8 cellular contexts compared by ENCODE assay signal in genomic region chr3:128482857-128483656, GRCh38. TPM values are rescaled to one million over a fixed set of nuclear protein-coding genes. Genes with fewer than 3 reads are reported as not detected.
DNase-seq lines count a peak whose midpoint lies in the region; ATAC-seq and TF ChIP-seq lines count a peak whose summit lies in the region.

No MANE protein-coding gene starts in this region.

- in situ Hi-C loops in transverse colon (cut with MboI; ENCODE audit: low pct_ligation_motif_present in 1 of 4, low pct_unique_long_range_greater_than_20kb in 1 of 4, low sequenced_read_pairs in 3 of 4) = loop anchor here in 2 of 4 donors (25.0 kb wide), 2 partner anchors 321 to 396 kb away; partner anchors contain the start of gene EEFSEC (in 1 of the 2)

- H3K4me1 ChIP-seq in adipocyte (ENCODE audit: control insufficient read depth, insufficient read depth, low read length) = peaks cover 24% of the 10 kb centered on the region
- peaks cover 9 to 22% (median 19%) of the 10 kb centered on the region in 4 donors for H3K4me1 ChIP-seq in transverse colon
- no peaks in the 10 kb centered on the region for H3K4me1 ChIP-seq in Karpas-422 (ENCODE audit: low read length)

- intact Hi-C loops in transverse colon (cut with DNase I; ENCODE audit: low total_unique reads) = no loop called here

- H3K27ac Mint-ChIP-seq in T-helper 1 cell treated with Interleukin-12 subunit alpha and Interleukin-12 subunit beta and Interleukin-4 antibody, amounts not matched to agents 30 μg/mL and 1 μg/mL, for 36 hours = peak overlapping the region; percentile 5

- peak overlapping the region; percentile 7 for H3K4me3 Mint-ChIP-seq in T-helper 1 cell treated with Interleukin-12 subunit alpha and Interleukin-12 subunit beta and Interleukin-4 antibody, amounts not matched to agents 30 μg/mL and 1 μg/mL, for 36 hours

- H3K9me2 ChIP-seq in Karpas-422 (replicated peaks; ENCODE audit: insufficient read depth, low read length) = no peaks in the 10 kb centered on the region

- DNase-seq in T-helper 1 cell (no peak), adipocyte (ENCODE audit: low read depth) (peak; percentile 93), inferior parietal cortex (ENCODE audit: extremely low spot score) (peak; percentile 11), transverse colon (no peak), Karpas-422 (no peak), NCI-H187 (lab: John Stamatoyannopoulos, UW) (no peak)

- H3K36me3 ChIP-seq in adipocyte (ENCODE audit: control insufficient read depth, insufficient read depth, low read length, severe bottlenecking) (no peaks in the 10 kb centered on the region), transverse colon (no peaks in the 10 kb centered on the region), Karpas-422 (ENCODE audit: insufficient read depth, low read length) (no peaks in the 10 kb centered on the region)

- H3K9ac ChIP-seq in adipocyte (ENCODE audit: low read length) = no peak overlapping the region
- H3K9ac ChIP-seq in Karpas-422 (ENCODE audit: low read length) = no peak overlapping the region

- no peaks in the 10 kb centered on the region for H3K79me2 ChIP-seq in Karpas-422 (ENCODE audit: low read length)

- no peak for TF ChIP-seq EP300 in transverse colon (IDR thresholded peaks at IDR 0.05; ENCODE audit: low read depth)

- H3K4me3 ChIP-seq in adipocyte (ENCODE audit: low read length) = peak overlapping the region; percentile 44
- no peak overlapping the region for H3K4me3 ChIP-seq in transverse colon
- H3K4me3 ChIP-seq in Karpas-422 (ENCODE audit: low read length) = no peak overlapping the region

- no peak overlapping the region for H3K4me2 ChIP-seq in Karpas-422 (ENCODE audit: low read depth, low read length, poor library complexity, severe bottlenecking)

- no peak overlapping the region for H2AFZ ChIP-seq in Karpas-422 (ENCODE audit: low read length)

- no peak for TF ChIP-seq CTCF in transverse colon (IDR thresholded peaks at IDR 0.05)

- no peak for TF ChIP-seq POLR2A in transverse colon (IDR thresholded peaks at IDR 0.05)

- H3K9me3 Mint-ChIP-seq in T-helper 1 cell treated with Interleukin-12 subunit alpha and Interleukin-12 subunit beta and Interleukin-4 antibody, amounts not matched to agents 30 μg/mL and 1 μg/mL, for 36 hours = no peaks in the 10 kb centered on the region

- no peak for ATAC-seq in HG03280 (IDR thresholded peaks at IDR 0.05; ENCODE audit: unreplicated experiment)

- peaks cover 13% of the 10 kb centered on the region for H3K4me1 Mint-ChIP-seq in T-helper 1 cell treated with Interleukin-12 subunit alpha and Interleukin-12 subunit beta and Interleukin-4 antibody, amounts not matched to agents 30 μg/mL and 1 μg/mL, for 36 hours (ENCODE audit: low read depth)

- peak overlapping the region in 3 of 4 donors; percentile 10 to 48 (median 13) for H3K27ac ChIP-seq in transverse colon
- H3K27ac ChIP-seq in Karpas-422 (ENCODE audit: low read length) = no peak overlapping the region

- H3K27me3 ChIP-seq in adipocyte (replicated peaks; ENCODE audit: control insufficient read depth, insufficient read depth, low read length) (peaks cover 78% of the 10 kb centered on the region), transverse colon (peaks cover 97% of the 10 kb centered on the region), Karpas-422 (ENCODE audit: low read length) (no peaks in the 10 kb centered on the region)

- peaks cover 71% of the 10 kb centered on the region for H3K27me3 Mint-ChIP-seq in T-helper 1 cell treated with Interleukin-12 subunit alpha and Interleukin-12 subunit beta and Interleukin-4 antibody, amounts not matched to agents 30 μg/mL and 1 μg/mL, for 36 hours (ENCODE audit: low read depth)

- H3K9me3 ChIP-seq in adipocyte (ENCODE audit: control insufficient read depth, low read length) (no peaks in the 10 kb centered on the region), transverse colon (no peaks in the 10 kb centered on the region), Karpas-422 (ENCODE audit: low read length) (no peaks in the 10 kb centered on the region)

- peaks cover 1% of the 10 kb centered on the region for H3K36me3 Mint-ChIP-seq in T-helper 1 cell treated with Interleukin-12 subunit alpha and Interleukin-12 subunit beta and Interleukin-4 antibody, amounts not matched to agents 30 μg/mL and 1 μg/mL, for 36 hours (ENCODE audit: low read depth)

- 6 to 8% methylated on average over 16 to 29 of the region's 29 CpGs for WGBS in transverse colon (ENCODE audit: low coverage in 1 of 2), 2 donors

- no peaks in the 10 kb centered on the region for H4K20me1 ChIP-seq in Karpas-422 (ENCODE audit: insufficient read depth, low read depth, low read length)

RNA-seq across cellular contexts. Expression of gene GATA2, which starts 9.9 kb away (rescaled TPM):
- 1 to 10 TPM; 1.8 to 8.2 (median 2.9) TPM for total RNA-seq in transverse colon
- not detected in 2 replicates for total RNA-seq in Karpas-422 (2014; rRNA removed; shearing (Covaris generic); ENCODE audit: low replicate concordance)

RNA-seq across cellular contexts. Expression of gene DNAJB8, which starts 16.4 kb away (rescaled TPM):
- total RNA-seq in transverse colon = not detected
- not detected in 2 replicates for total RNA-seq in Karpas-422 (2014; rRNA removed; shearing (Covaris generic); ENCODE audit: low replicate concordance)

Comparison
In these comparisons a context has a peak if more than half of its experiments do, and no peak if none do; other contexts are left out.
1. DNase-seq: peak in adipocyte (single experiment) and inferior parietal cortex (single experiment); none in T-helper 1 cell (0 of 5), transverse colon (single experiment), Karpas-422 (single experiment) and NCI-H187 (0 of 2).